ENCODE assay signal across 17 cellular contexts in genomic region chr13:28729541-28729940, GRCh38.
"Had no signal": no experiment of that assay in that cellular context is flagged by ENCODE, and none has a peak within 500 bp of the region (broad histone marks: within the 10 kb centered on the region; RNA-seq: fewer than 3 reads in every experiment).

No MANE protein-coding gene starts in this region.

- H3K4me3 ChIP-seq: esophagus muscularis mucosa, gastrocnemius medialis, psoas muscle, stomach, thoracic aorta, transverse colon had no signal

- H3K27me3 ChIP-seq: transverse colon had no signal

- H3K4me1 ChIP-seq: esophagus muscularis mucosa, gastrocnemius medialis, psoas muscle, stomach, transverse colon had no signal

- DNase-seq: effector memory CD8-positive, alpha-beta T cell; gastrocnemius medialis; immature natural killer cell; left ventricle myocardium superior; mesendoderm; naive B cell; psoas muscle; retina; stimulated activated CD4-positive, alpha-beta T cell treated with anti-CD3 and anti-CD28 coated beads, Interleukin-12 subunit alpha, Interleukin-12 subunit beta, amount 100 ng/mL, for 4 hours; stimulated activated naive CD4-positive, alpha-beta T cell; stomach; substantia nigra; transverse colon had no signal

- H3K9me3 ChIP-seq: esophagus muscularis mucosa, gastrocnemius medialis, psoas muscle, stomach, thoracic aorta, transverse colon had no signal

- H3K27ac ChIP-seq: epithelial cell of prostate, esophagus muscularis mucosa, gastrocnemius medialis, psoas muscle, stomach, thoracic aorta, transverse colon had no signal

- ATAC-seq: effector memory CD8-positive, alpha-beta T cell; gastrocnemius medialis; left ventricle myocardium superior; psoas muscle; sciatic nerve had no signal

- H3K36me3 ChIP-seq: esophagus muscularis mucosa, gastrocnemius medialis, stomach, thoracic aorta, transverse colon had no signal
